In genomic region chr5:50658243-50658642, GRCh38 we compare ENCODE assay signal across 16 cellular contexts.
"Had no signal": no experiment of that assay in that cellular context is flagged by ENCODE, and none has a peak within 500 bp of the region (broad histone marks: within the 10 kb centered on the region; RNA-seq: fewer than 3 reads in every experiment).

No MANE protein-coding gene starts in this region.

- ATAC-seq: gastrocnemius medialis, heart left ventricle, psoas muscle, right lobe of liver had no signal

- H3K4me2 ChIP-seq: smooth muscle cell had no signal

- H3K9me3 ChIP-seq: gastrocnemius medialis, heart left ventricle, psoas muscle, right lobe of liver, suprapubic skin, upper lobe of left lung had no signal

- H3K27me3 ChIP-seq: cardiac muscle cell, gastrocnemius medialis, heart left ventricle, right lobe of liver, suprapubic skin, upper lobe of left lung had no signal

- H3K4me3 ChIP-seq: cardiac muscle cell, gastrocnemius medialis, heart left ventricle, psoas muscle, right lobe of liver, smooth muscle cell, suprapubic skin, upper lobe of left lung had no signal

- H3K36me3 ChIP-seq: cardiac muscle cell, gastrocnemius medialis, heart left ventricle, right lobe of liver, suprapubic skin, upper lobe of left lung had no signal

- H3K9me3 Mint-ChIP-seq: activated T-cell treated with anti-CD3 and anti-CD28 coated beads, Interleukin-2, amount 50 U/mL, for 24 hours; stimulated activated naive CD8-positive, alpha-beta T cell treated with anti-CD3 and anti-CD28 coated beads, Interleukin-15, Interleukin-2, amounts not matched to agents 100 ng/mL and 50 ng/mL, for 24 hours had no signal

- H3K27ac Mint-ChIP-seq: activated CD4-positive, alpha-beta memory T cell treated with anti-CD3 and anti-CD28 coated beads for 36 hours; activated T-cell treated with anti-CD3 and anti-CD28 coated beads, Interleukin-2, amount 50 U/mL, for 24 hours; nephron progenitor cell; stimulated activated naive CD8-positive, alpha-beta T cell treated with anti-CD3 and anti-CD28 coated beads, Interleukin-15, Interleukin-2, amounts not matched to agents 100 ng/mL and 50 ng/mL, for 24 hours had no signal

- H3K27me3 Mint-ChIP-seq: activated CD4-positive, alpha-beta memory T cell treated with anti-CD3 and anti-CD28 coated beads for 36 hours; activated T-cell treated with anti-CD3 and anti-CD28 coated beads, Interleukin-2, amount 50 U/mL, for 24 hours; stimulated activated naive CD8-positive, alpha-beta T cell treated with anti-CD3 and anti-CD28 coated beads, Interleukin-15, Interleukin-2, amounts not matched to agents 100 ng/mL and 50 ng/mL, for 24 hours had no signal

- H3K4me1 ChIP-seq: gastrocnemius medialis, psoas muscle, right lobe of liver had no signal

- DNase-seq: activated CD4-positive, alpha-beta memory T cell treated with anti-CD3 and anti-CD28 coated beads for 36 hours; activated CD4-positive, alpha-beta T cell treated with anti-CD3 and anti-CD28 coated beads for 1 hour; activated naive CD4-positive, alpha-beta T cell treated with anti-CD3 and anti-CD28 coated beads, Interleukin-2, amount 50 U/mL, for 16 hours; activated T-cell treated with anti-CD3 and anti-CD28 coated beads, Interleukin-2, amount 50 U/mL, for 24 hours; erythroblast; gastrocnemius medialis; heart left ventricle; nephron progenitor cell; psoas muscle; right lobe of liver; upper lobe of left lung had no signal

- H3K4me3 Mint-ChIP-seq: activated CD4-positive, alpha-beta memory T cell treated with anti-CD3 and anti-CD28 coated beads for 36 hours; activated T-cell treated with anti-CD3 and anti-CD28 coated beads, Interleukin-2, amount 50 U/mL, for 24 hours; nephron progenitor cell; stimulated activated naive CD8-positive, alpha-beta T cell treated with anti-CD3 and anti-CD28 coated beads, Interleukin-15, Interleukin-2, amounts not matched to agents 100 ng/mL and 50 ng/mL, for 24 hours had no signal

- H3K27ac ChIP-seq: cardiac muscle cell, gastrocnemius medialis, heart left ventricle, psoas muscle, right lobe of liver, suprapubic skin, upper lobe of left lung, VCaP had no signal
